In genomic region chr6:135812085-135812526, GRCh38 we compare ENCODE assay signal across 14 cellular contexts. TPM values are rescaled to one million over a fixed set of nuclear protein-coding genes. Genes with fewer than 3 reads are reported as not detected.
DNase-seq lines count a peak whose midpoint lies in the region; ATAC-seq and TF ChIP-seq lines count a peak whose summit lies in the region.
"Had no signal": no experiment of that assay in that cellular context is flagged by ENCODE, and none has a peak within 500 bp of the region (broad histone marks: within the 10 kb centered on the region; RNA-seq: fewer than 3 reads in every experiment).

No MANE protein-coding gene starts in this region.

- H4K20me1 ChIP-seq in osteoblast (ENCODE audit: insufficient read depth, low read length): no peaks in the 10 kb centered on the region

- DNase-seq in GM03348 (ENCODE audit: low spot score) (peak; percentile 2), SK-MEL-5 (ENCODE audit: low read depth, low spot score) (peak; percentile 55), fibroblast of the conjunctiva (ENCODE audit: low read depth) (peak; percentile 30), osteoblast (ENCODE audit: insufficient read length, low spot score, missing footprints) (peak; percentile 54), chondrocyte (ENCODE audit: low spot score) (no peak)
- no peak for DNase-seq in stimulated activated naive CD8-positive, alpha-beta T cell treated with anti-CD3 and anti-CD28 coated beads, Interleukin-15, amount 100 ng/mL, for 72 hours
- DNase-seq in activated CD4-positive, alpha-beta T cell treated with anti-CD3 and anti-CD28 coated beads, Interleukin-2, amount 50 U/mL, for 1 hour: no peak
- DNase-seq: activated CD4-positive, alpha-beta T cell treated with anti-CD3 and anti-CD28 coated beads for 36 hours; activated gamma-delta T cell treated with Interleukin-2 at 50 U/mL for 16 hours; naive B cell; NCI-H2107; stimulated activated CD4-positive, alpha-beta T cell treated with anti-CD3 and anti-CD28 coated beads, Interleukin-1b, Interleukin-23, amount 100 ng/mL, for 48 hours had no signal

- H3K4me1 ChIP-seq in osteoblast (ENCODE audit: insufficient read depth, low read length): peaks cover 11% of the 10 kb centered on the region

- H3K4me2 ChIP-seq in osteoblast (ENCODE audit: insufficient read depth, low read length): peak overlapping the region; percentile 34

- H3K4me3 Mint-ChIP-seq in stimulated activated naive CD8-positive, alpha-beta T cell treated with anti-CD3 and anti-CD28 coated beads, Interleukin-15, amount 100 ng/mL, for 72 hours: no peak overlapping the region
- no peak overlapping the region for H3K4me3 Mint-ChIP-seq in chondrocyte (ENCODE audit: unreplicated experiment)
- H3K4me3 Mint-ChIP-seq: activated CD4-positive, alpha-beta T cell treated with anti-CD3 and anti-CD28 coated beads for 36 hours; naive B cell had no signal

- H3K9me3 Mint-ChIP-seq in stimulated activated naive CD8-positive, alpha-beta T cell treated with anti-CD3 and anti-CD28 coated beads, Interleukin-15, amount 100 ng/mL, for 72 hours: no peaks in the 10 kb centered on the region
- H3K9me3 Mint-ChIP-seq in chondrocyte (ENCODE audit: low read depth): peaks cover 14% of the 10 kb centered on the region

- peaks cover 2% of the 10 kb centered on the region for H3K36me3 Mint-ChIP-seq in chondrocyte (ENCODE audit: low read depth)

- in situ Hi-C loops in SK-MEL-5 (cut with HindIII; ENCODE audit: low pct_unique_long_range_greater_than_20kb, low sequenced_read_pairs): no loop called here

- no peak for ATAC-seq in stimulated activated naive CD8-positive, alpha-beta T cell treated with anti-CD3 and anti-CD28 coated beads, Interleukin-15, amount 100 ng/mL, for 72 hours
- no peak for ATAC-seq in HG03520 (IDR thresholded peaks at IDR 0.05; ENCODE audit: unreplicated experiment)
- ATAC-seq: activated CD4-positive, alpha-beta T cell treated with anti-CD3 and anti-CD28 coated beads for 36 hours had no signal

- H2AFZ ChIP-seq in osteoblast (ENCODE audit: low read length): peak overlapping the region; percentile 78

- no peaks in the 10 kb centered on the region for H3K27me3 ChIP-seq in osteoblast (ENCODE audit: insufficient read depth, low read length)

- H3K27me3 Mint-ChIP-seq in stimulated activated naive CD8-positive, alpha-beta T cell treated with anti-CD3 and anti-CD28 coated beads, Interleukin-15, amount 100 ng/mL, for 72 hours: no peaks in the 10 kb centered on the region
- no peaks in the 10 kb centered on the region for H3K27me3 Mint-ChIP-seq in chondrocyte (ENCODE audit: low read depth)
- H3K27me3 Mint-ChIP-seq: activated CD4-positive, alpha-beta T cell treated with anti-CD3 and anti-CD28 coated beads for 36 hours; naive B cell had no signal

- no peak overlapping the region for H3K27ac Mint-ChIP-seq in stimulated activated naive CD8-positive, alpha-beta T cell treated with anti-CD3 and anti-CD28 coated beads, Interleukin-15, amount 100 ng/mL, for 72 hours
- no peak overlapping the region for H3K27ac Mint-ChIP-seq in chondrocyte (ENCODE audit: unreplicated experiment)
- H3K27ac Mint-ChIP-seq: activated CD4-positive, alpha-beta T cell treated with anti-CD3 and anti-CD28 coated beads for 36 hours had no signal

- TF ChIP-seq CTCF in osteoblast (IDR thresholded peaks at IDR 0.05; ENCODE audit: extremely low read depth, low read depth, low read length) (no peak), chondrocyte (IDR thresholded peaks at IDR 0.05) (no peak)

- peak overlapping the region; percentile 5 for H3K27ac ChIP-seq in osteoblast (ENCODE audit: low read depth, low read length)
- H3K27ac ChIP-seq: RWPE1 had no signal

- H3K4me1 Mint-ChIP-seq in stimulated activated naive CD8-positive, alpha-beta T cell treated with anti-CD3 and anti-CD28 coated beads, Interleukin-15, amount 100 ng/mL, for 72 hours: no peaks in the 10 kb centered on the region
- H3K4me1 Mint-ChIP-seq in chondrocyte (ENCODE audit: low read depth): peaks cover 12% of the 10 kb centered on the region
- H3K4me1 Mint-ChIP-seq: activated CD4-positive, alpha-beta T cell treated with anti-CD3 and anti-CD28 coated beads for 36 hours had no signal

- no peaks in the 10 kb centered on the region for H3K36me3 ChIP-seq in osteoblast (ENCODE audit: insufficient read depth, low read length)

- no peaks in the 10 kb centered on the region for H3K79me2 ChIP-seq in osteoblast (ENCODE audit: insufficient read depth, low read length)

- no peak overlapping the region for H3K4me3 ChIP-seq in osteoblast (ENCODE audit: insufficient read depth, low read length)

- no peaks in the 10 kb centered on the region for H3K9me3 ChIP-seq in osteoblast (ENCODE audit: low read depth, low read length)

RNA-seq across cellular contexts. Expression of gene PDE7B, which starts 39.4 kb away (rescaled TPM):
- 7.0 and 7.1 TPM in 2 replicates for total RNA-seq in SK-MEL-5 (2014; rRNA removed; shearing (Covaris generic))
- polyA plus RNA-seq in SK-MEL-5 (2015; cell fraction: cytosol; rRNA removed): 5.0 and 7.7 TPM in 2 replicates
- polyA plus RNA-seq in SK-MEL-5 (2015; cell fraction: nucleus; rRNA removed): 5.4 and 6.3 TPM in 2 replicates
- total RNA-seq in osteoblast: 25.3 and 33.9 TPM in 2 replicates
- total RNA-seq in chondrocyte: 0.05 to 0.41 TPM in 2 of 3 replicates, not detected in the other

Comparison
In these comparisons a context has a peak if more than half of its experiments do, and no peak if none do; other contexts are left out.
1. DNase-seq: peak in GM03348 (single experiment), SK-MEL-5 (single experiment), fibroblast of the conjunctiva (single experiment) and osteoblast (single experiment); none in stimulated activated naive CD8-positive, alpha-beta T cell treated with anti-CD3 and anti-CD28 coated beads, Interleukin-15, amount 100 ng/mL, for 72 hours (0 of 2), activated CD4-positive, alpha-beta T cell treated with anti-CD3 and anti-CD28 coated beads, Interleukin-2, amount 50 U/mL, for 1 hour (single experiment) and chondrocyte (single experiment).